In the genomic region with DNA sequence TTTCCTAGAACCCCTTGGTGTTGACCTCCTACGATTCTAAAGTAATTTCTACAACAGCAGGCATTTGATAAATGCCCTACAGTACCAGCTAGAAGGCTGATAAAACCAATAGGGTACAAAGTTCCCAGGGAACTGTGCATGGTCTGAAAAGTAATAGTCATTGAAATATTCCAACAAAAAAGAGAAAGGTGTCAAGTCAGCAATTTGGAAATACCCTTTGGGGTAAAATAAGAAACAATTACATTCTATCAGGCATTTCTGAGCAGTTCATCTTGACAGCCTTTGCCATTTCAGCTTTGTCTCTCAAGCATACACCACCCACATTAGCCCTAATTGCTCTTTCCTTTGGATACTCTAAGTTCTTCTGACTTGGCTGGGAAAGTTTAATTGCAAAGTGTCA, we compare ENCODE assay signal across 35 cellular contexts.
"Had no signal": no experiment of that assay in that cellular context is flagged by ENCODE, and none has a peak within 500 bp of the region (broad histone marks: within the 10 kb centered on the region; RNA-seq: fewer than 3 reads in every experiment).

No MANE protein-coding gene starts in this region.

- H3K27me3 Mint-ChIP-seq: activated B cell treated with CpG ODN at 0.5 μM for 24 hours; activated CD8-positive, alpha-beta memory T cell treated with anti-CD3 and anti-CD28 coated beads, Interleukin-2, amount 10 ng/mL, durations not matched to agents 7 days and 5 days; activated CD8-positive, alpha-beta T cell treated with anti-CD3 and anti-CD28 coated beads for 36 hours; activated naive CD4-positive, alpha-beta T cell treated with anti-CD3 and anti-CD28 coated beads, Interleukin-2, amount 10 ng/mL, durations not matched to agents 7 days and 5 days; activated naive CD8-positive, alpha-beta T cell treated with anti-CD3 and anti-CD28 coated beads, Interleukin-2, amount 10 ng/mL, durations not matched to agents 7 days and 5 days; T-helper 17 cell had no signal

- FAIRE-seq: endometrium, endothelial cell of umbilical vein had no signal

- H3K4me3 ChIP-seq: ascending aorta, breast epithelium, cardiac muscle cell, colonic mucosa, esophagus squamous epithelium, gastroesophageal sphincter had no signal

- H3K27ac Mint-ChIP-seq: activated B cell treated with CpG ODN at 0.5 μM for 24 hours; activated CD8-positive, alpha-beta memory T cell treated with anti-CD3 and anti-CD28 coated beads, Interleukin-2, amount 10 ng/mL, durations not matched to agents 7 days and 5 days; activated CD8-positive, alpha-beta T cell treated with anti-CD3 and anti-CD28 coated beads for 36 hours; activated naive CD4-positive, alpha-beta T cell treated with anti-CD3 and anti-CD28 coated beads, Interleukin-2, amount 10 ng/mL, durations not matched to agents 7 days and 5 days; activated naive CD4-positive, alpha-beta T cell treated with anti-CD3 and anti-CD28 coated beads, Interleukin-2, amount 50 U/mL, for 72 hours; activated naive CD8-positive, alpha-beta T cell treated with anti-CD3 and anti-CD28 coated beads, Interleukin-2, amount 10 ng/mL, durations not matched to agents 7 days and 5 days; activated T-cell treated with anti-CD3 and anti-CD28 coated beads, Interleukin-2, amount 50 U/mL, for 72 hours; brain; T-helper 17 cell; T-helper 2 cell treated with Interferon-gamma antibody and Interleukin-4, amounts not matched to agents 5 μg/mL and 100 μg/mL, for 36 hours had no signal

- ATAC-seq: activated CD4-positive, CD25-positive, alpha-beta regulatory T cell treated with anti-CD3 and anti-CD28 coated beads, Interleukin-2, amount 50 U/mL, for 24 hours; activated CD8-positive, alpha-beta memory T cell treated with anti-CD3 and anti-CD28 coated beads, Interleukin-2, amount 10 ng/mL, durations not matched to agents 7 days and 5 days; activated CD8-positive, alpha-beta T cell treated with anti-CD3 and anti-CD28 coated beads for 36 hours; activated naive CD4-positive, alpha-beta T cell treated with anti-CD3 and anti-CD28 coated beads, Interleukin-2, amount 50 U/mL, for 72 hours; activated T-cell treated with anti-CD3 and anti-CD28 coated beads, Interleukin-2, amount 50 U/mL, for 72 hours; gastroesophageal sphincter; T-helper 17 cell had no signal

- H3K27me3 ChIP-seq: ascending aorta, breast epithelium, cardiac muscle cell, colonic mucosa, esophagus squamous epithelium, gastroesophageal sphincter had no signal

- H3K4me1 ChIP-seq: ascending aorta, breast epithelium, colonic mucosa, esophagus squamous epithelium, gastroesophageal sphincter had no signal

- H3K4me1 Mint-ChIP-seq: activated B cell treated with CpG ODN at 0.5 μM for 24 hours; activated CD8-positive, alpha-beta memory T cell treated with anti-CD3 and anti-CD28 coated beads, Interleukin-2, amount 10 ng/mL, durations not matched to agents 7 days and 5 days; activated naive CD4-positive, alpha-beta T cell treated with anti-CD3 and anti-CD28 coated beads, Interleukin-2, amount 10 ng/mL, durations not matched to agents 7 days and 5 days; activated naive CD8-positive, alpha-beta T cell treated with anti-CD3 and anti-CD28 coated beads, Interleukin-2, amount 10 ng/mL, durations not matched to agents 7 days and 5 days; brain; T-helper 17 cell had no signal

- H3K9me3 ChIP-seq: ascending aorta, colonic mucosa, esophagus squamous epithelium, gastroesophageal sphincter had no signal

- H3K27ac ChIP-seq: ascending aorta, breast epithelium, cardiac muscle cell, colonic mucosa, epithelial cell of prostate, esophagus squamous epithelium, gastroesophageal sphincter, WERI-Rb-1 had no signal

- H3K9me3 Mint-ChIP-seq: activated B cell treated with CpG ODN at 0.5 μM for 24 hours had no signal

- DNase-seq: activated B cell treated with CpG ODN at 0.5 μM for 24 hours; activated CD4-positive, alpha-beta T cell treated with anti-CD3 and anti-CD28 coated beads for 48 hours; activated CD4-positive, alpha-beta T cell treated with anti-CD3 and anti-CD28 coated beads, Interleukin-2, amount 50 U/mL, for 1 hour; activated CD4-positive, alpha-beta T cell treated with anti-CD3 and anti-CD28 coated beads, Interleukin-2, amount 50 U/mL, for 48 hours; activated CD8-positive, alpha-beta memory T cell treated with anti-CD3 and anti-CD28 coated beads, Interleukin-2, amount 10 ng/mL, durations not matched to agents 7 days and 5 days; activated CD8-positive, alpha-beta memory T cell treated with anti-CD3 and anti-CD28 coated beads, Interleukin-2, amount 50 U/mL, for 4 hours; activated CD8-positive, alpha-beta T cell treated with anti-CD3 and anti-CD28 coated beads for 36 hours; activated gamma-delta T cell; activated naive CD4-positive, alpha-beta T cell; activated naive CD4-positive, alpha-beta T cell treated with anti-CD3 and anti-CD28 coated beads, Interleukin-2, amount 10 ng/mL, durations not matched to agents 7 days and 5 days; activated naive CD8-positive, alpha-beta T cell treated with anti-CD3 and anti-CD28 coated beads, Interleukin-2, amount 10 ng/mL, durations not matched to agents 7 days and 5 days; activated T-cell treated with anti-CD3 and anti-CD28 coated beads, Interleukin-2, amount 50 U/mL, for 1 hour; activated T-cell treated with anti-CD3 and anti-CD28 coated beads, Interleukin-2, amount 50 U/mL, for 72 hours; central memory CD4-positive, alpha-beta T cell; cerebellar nuclear complex; colonic mucosa; effector CD8-positive, alpha-beta T cell; esophagus squamous epithelium; foreskin melanocyte; head of caudate nucleus; T-helper 1 cell; T-helper 17 cell; T1000; WERI-Rb-1 had no signal

- H3K36me3 ChIP-seq: ascending aorta, breast epithelium, cardiac muscle cell, colonic mucosa, esophagus squamous epithelium, gastroesophageal sphincter, WERI-Rb-1 had no signal

- H3K4me3 Mint-ChIP-seq: activated B cell treated with CpG ODN at 0.5 μM for 24 hours; activated CD8-positive, alpha-beta memory T cell treated with anti-CD3 and anti-CD28 coated beads, Interleukin-2, amount 10 ng/mL, durations not matched to agents 7 days and 5 days; activated CD8-positive, alpha-beta T cell treated with anti-CD3 and anti-CD28 coated beads for 36 hours; activated naive CD4-positive, alpha-beta T cell treated with anti-CD3 and anti-CD28 coated beads, Interleukin-2, amount 10 ng/mL, durations not matched to agents 7 days and 5 days; activated naive CD8-positive, alpha-beta T cell treated with anti-CD3 and anti-CD28 coated beads, Interleukin-2, amount 10 ng/mL, durations not matched to agents 7 days and 5 days; activated T-cell treated with anti-CD3 and anti-CD28 coated beads, Interleukin-2, amount 50 U/mL, for 72 hours; brain; T-helper 17 cell; T-helper 2 cell treated with Interferon-gamma antibody and Interleukin-4, amounts not matched to agents 5 μg/mL and 100 μg/mL, for 36 hours had no signal

- H3K36me3 Mint-ChIP-seq: activated CD8-positive, alpha-beta memory T cell treated with anti-CD3 and anti-CD28 coated beads, Interleukin-2, amount 10 ng/mL, durations not matched to agents 7 days and 5 days; activated naive CD4-positive, alpha-beta T cell treated with anti-CD3 and anti-CD28 coated beads, Interleukin-2, amount 10 ng/mL, durations not matched to agents 7 days and 5 days; activated naive CD4-positive, alpha-beta T cell treated with anti-CD3 and anti-CD28 coated beads, Interleukin-2, amount 50 U/mL, for 72 hours; activated naive CD8-positive, alpha-beta T cell treated with anti-CD3 and anti-CD28 coated beads, Interleukin-2, amount 10 ng/mL, durations not matched to agents 7 days and 5 days; brain had no signal
